Comparison of ENCODE assay signal across 18 cellular contexts in the genomic region with DNA sequence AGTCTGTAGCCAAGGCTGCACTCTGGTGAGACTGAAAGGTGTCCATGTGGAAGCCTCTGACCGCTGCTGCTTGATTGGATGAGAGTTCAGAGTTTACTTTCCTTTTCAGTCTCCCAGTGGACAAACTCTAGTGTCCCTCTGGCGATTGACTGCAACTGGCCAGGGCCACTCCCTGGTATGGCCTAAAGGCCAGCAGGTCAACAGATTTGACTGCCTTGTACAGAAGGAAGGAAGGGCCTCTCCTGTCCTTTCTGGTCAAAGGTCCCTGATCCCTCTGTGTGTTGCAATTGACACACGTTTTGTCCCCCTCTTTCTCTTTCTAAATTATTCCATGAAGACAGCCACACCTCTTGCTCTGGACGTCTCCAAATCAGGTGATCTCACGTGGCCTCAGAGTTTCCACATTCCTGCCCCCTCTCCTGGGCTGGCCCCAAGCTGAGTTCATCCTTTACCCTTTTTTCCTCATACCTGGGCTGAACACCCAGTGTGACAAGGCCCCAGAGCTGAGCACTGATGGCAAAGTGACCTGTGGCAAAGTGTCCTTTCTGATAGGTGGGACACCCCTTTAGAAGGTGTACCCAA. TPM values are rescaled to one million over a fixed set of nuclear protein-coding genes. Genes with fewer than 3 reads are reported as not detected.
"Had no signal": no experiment of that assay in that cellular context is flagged by ENCODE, and none has a peak within 500 bp of the region (broad histone marks: within the 10 kb centered on the region; RNA-seq: fewer than 3 reads in every experiment).

No MANE protein-coding gene starts in this region.

- H3K4me3 ChIP-seq: cardiac muscle cell, esophagus squamous epithelium, lung, mucosa of descending colon, pancreas, suprapubic skin, transverse colon had no signal

- H3K36me3 ChIP-seq: cardiac muscle cell, esophagus squamous epithelium, neutrophil, pancreas, suprapubic skin, transverse colon had no signal

- H3K36me3 Mint-ChIP-seq: activated naive CD8-positive, alpha-beta T cell; naive B cell had no signal

- H3K27ac Mint-ChIP-seq: activated CD4-positive, alpha-beta T cell treated with anti-CD3 and anti-CD28 coated beads for 36 hours; activated naive CD8-positive, alpha-beta T cell; naive B cell; stimulated activated naive CD8-positive, alpha-beta T cell treated with anti-CD3 and anti-CD28 coated beads, Interleukin-15, amount 100 ng/mL, for 72 hours had no signal

- DNase-seq: activated CD4-positive, alpha-beta T cell treated with anti-CD3 and anti-CD28 coated beads for 36 hours; activated CD4-positive, alpha-beta T cell treated with anti-CD3 and anti-CD28 coated beads, Interleukin-2, amount 50 U/mL, for 48 hours; dermis blood vessel endothelial cell; effector memory CD4-positive, alpha-beta T cell; esophagus squamous epithelium; left cardiac atrium; mucosa of descending colon; naive B cell; pancreas; retina; stimulated activated naive CD8-positive, alpha-beta T cell treated with anti-CD3 and anti-CD28 coated beads, Interleukin-15, amount 100 ng/mL, for 72 hours; transverse colon had no signal

- H3K4me1 Mint-ChIP-seq: activated CD4-positive, alpha-beta T cell treated with anti-CD3 and anti-CD28 coated beads for 36 hours; naive B cell; stimulated activated naive CD8-positive, alpha-beta T cell treated with anti-CD3 and anti-CD28 coated beads, Interleukin-15, amount 100 ng/mL, for 72 hours had no signal

- H3K9me3 ChIP-seq: esophagus squamous epithelium, mucosa of descending colon, neutrophil, pancreas, suprapubic skin, transverse colon had no signal

- H3K4me3 Mint-ChIP-seq: activated CD4-positive, alpha-beta T cell treated with anti-CD3 and anti-CD28 coated beads for 36 hours; activated naive CD8-positive, alpha-beta T cell; naive B cell; stimulated activated naive CD8-positive, alpha-beta T cell treated with anti-CD3 and anti-CD28 coated beads, Interleukin-15, amount 100 ng/mL, for 72 hours had no signal

- H3K27ac ChIP-seq: cardiac muscle cell, esophagus squamous epithelium, neutrophil, pancreas, suprapubic skin, transverse colon had no signal

- H3K4me1 ChIP-seq: esophagus squamous epithelium, pancreas, suprapubic skin, transverse colon had no signal

- H3K27me3 ChIP-seq: cardiac muscle cell, esophagus squamous epithelium, pancreas, suprapubic skin, transverse colon had no signal

- ATAC-seq: activated CD4-positive, alpha-beta T cell treated with anti-CD3 and anti-CD28 coated beads for 36 hours; left cardiac atrium; mucosa of descending colon; pancreas; stimulated activated naive CD8-positive, alpha-beta T cell treated with anti-CD3 and anti-CD28 coated beads, Interleukin-15, amount 100 ng/mL, for 72 hours had no signal

RNA-seq across cellular contexts. Expression of a gene that starts 18.7 kb away (rescaled TPM):
- total RNA-seq: activated CD4-positive, alpha-beta T cell treated with anti-CD3 and anti-CD28 coated beads for 36 hours; T-helper 2 cell treated with Interferon-gamma antibody and Interleukin-4, amounts not matched to agents 100 ng/mL and 5 ng/mL, for 36 hours had no signal
